8 cellular contexts compared by ENCODE assay signal in genomic region chr6:31952140-31952805, GRCh38. TPM values are rescaled to one million over a fixed set of nuclear protein-coding genes. Genes with fewer than 3 reads are reported as not detected.
DNase-seq lines count a peak whose midpoint lies in the region; ATAC-seq and TF ChIP-seq lines count a peak whose summit lies in the region.

No MANE protein-coding gene starts in this region.

- TF ChIP-seq POLR2A in sigmoid colon (IDR thresholded peaks at IDR 0.05) = no peak
- no peak for TF ChIP-seq POLR2A in lower leg skin (IDR thresholded peaks at IDR 0.05)

- no peak overlapping the region for H3K4me3 Mint-ChIP-seq in activated T-helper 2 cell treated with anti-CD3 and anti-CD28 coated beads, Interferon-gamma antibody, Interleukin-2, Interleukin-4, amounts not matched to agents 10 μg/mL and 5 μg/mL and 100 μg/mL, durations not matched to agents 14 hours and 24 hours and 36 hours (ENCODE audit: low read depth)

- intact Hi-C loops in right cardiac atrium (cut with DNase I) (loop anchor here (5.0 to 10.0 kb wide), 4 partner anchors 47 to 270 kb away; partner anchors contain the start of genes LY6G5C (in 3 of the 4), ZBTB12 (in 2 of the 4) and EHMT2 (in 1 of the 4)), sigmoid colon (cut with DNase I) (loop anchor here (5.0 to 10.0 kb wide), 3 partner anchors 117 to 407 kb away; partner anchors contain the start of genes ATP6V1G2, DDX39B, LY6G5C and NFKBIL1), lower leg skin (cut with DNase I; ENCODE audit: low total_unique reads) (no loop called here)
- intact Hi-C loops in activated T-helper 2 cell treated with anti-CD3 and anti-CD28 coated beads, Interferon-gamma antibody, Interleukin-2, Interleukin-4, amounts not matched to agents 10 μg/mL and 5 μg/mL and 100 μg/mL, durations not matched to agents 14 hours and 24 hours and 36 hours (cut with micrococcal nuclease) = loop anchor here (10.0 kb wide), 1 partner anchor 267 kb away; the partner anchor contains the start of gene LY6G5C

- H3K36me3 Mint-ChIP-seq in activated T-helper 2 cell treated with anti-CD3 and anti-CD28 coated beads, Interferon-gamma antibody, Interleukin-2, Interleukin-4, amounts not matched to agents 10 μg/mL and 5 μg/mL and 100 μg/mL, durations not matched to agents 14 hours and 24 hours and 36 hours (ENCODE audit: low read depth) = peaks cover 47% of the 10 kb centered on the region

- no peak for TF ChIP-seq EP300 in sigmoid colon (IDR thresholded peaks at IDR 0.05)

- peaks cover 5% of the 10 kb centered on the region for H3K4me1 Mint-ChIP-seq in activated T-helper 2 cell treated with anti-CD3 and anti-CD28 coated beads, Interferon-gamma antibody, Interleukin-2, Interleukin-4, amounts not matched to agents 10 μg/mL and 5 μg/mL and 100 μg/mL, durations not matched to agents 14 hours and 24 hours and 36 hours (ENCODE audit: low read depth)

- H3K9me3 Mint-ChIP-seq in activated T-helper 2 cell treated with anti-CD3 and anti-CD28 coated beads, Interferon-gamma antibody, Interleukin-2, Interleukin-4, amounts not matched to agents 10 μg/mL and 5 μg/mL and 100 μg/mL, durations not matched to agents 14 hours and 24 hours and 36 hours = no peaks in the 10 kb centered on the region

- H3K27me3 ChIP-seq in right cardiac atrium (ENCODE audit: control insufficient read depth, insufficient read depth) = no peaks in the 10 kb centered on the region
- H3K27me3 ChIP-seq in sigmoid colon = no peaks in the 10 kb centered on the region

- H3K27ac ChIP-seq in right cardiac atrium (ENCODE audit: low read length) = no peak overlapping the region
- H3K27ac ChIP-seq in sigmoid colon = peak overlapping the region in 3 of 4 donors; percentile 36 to 50 (median 47)

- H3K36me3 ChIP-seq in sigmoid colon = peaks cover 25 to 62% (median 42%) of the 10 kb centered on the region in 4 donors

- H3K9me3 ChIP-seq in right cardiac atrium (ENCODE audit: control insufficient read depth, low read length) (no peaks in the 10 kb centered on the region), sigmoid colon (no peaks in the 10 kb centered on the region)

- H3K27ac Mint-ChIP-seq in activated T-helper 2 cell treated with anti-CD3 and anti-CD28 coated beads, Interferon-gamma antibody, Interleukin-2, Interleukin-4, amounts not matched to agents 10 μg/mL and 5 μg/mL and 100 μg/mL, durations not matched to agents 14 hours and 24 hours and 36 hours = no peak overlapping the region

- DNase-seq in 8988T (peak; percentile 79), GM03348 (ENCODE audit: low spot score) (peak; percentile 84), NCI-H774 (lab: John Stamatoyannopoulos, UW) (peak; percentile 5), amniotic epithelial cell (ENCODE audit: low read depth) (peak; percentile 55), right cardiac atrium (peak; percentile 62 to 89 (median 85)), sigmoid colon (peak; percentile 76), lower leg skin (ENCODE audit: low spot score in 2 of 2) (no peak)
- DNase-seq in activated T-helper 2 cell treated with anti-CD3 and anti-CD28 coated beads, Interferon-gamma antibody, Interleukin-2, Interleukin-4, amounts not matched to agents 10 μg/mL and 5 μg/mL and 100 μg/mL, durations not matched to agents 14 hours and 24 hours and 36 hours (ENCODE audit: low spot score) = no peak

- TF ChIP-seq CTCF in sigmoid colon (IDR thresholded peaks at IDR 0.05) = peak; percentile 30 to 65 (median 62)
- TF ChIP-seq CTCF in lower leg skin (IDR thresholded peaks at IDR 0.05) = no peak

- 56% methylated on average over 5 of the region's 5 CpGs for WGBS in right cardiac atrium
- 40 to 63% methylated on average over 5 of the region's 5 CpGs for WGBS in sigmoid colon, 2 donors
- WGBS in lower leg skin, 2 donors = 50 to 54% methylated on average over 5 of the region's 5 CpGs

- no peaks in the 10 kb centered on the region for H3K4me1 ChIP-seq in right cardiac atrium (ENCODE audit: control insufficient read depth, insufficient read depth, low read length)
- peaks cover 0 to 4% (median under 1%) of the 10 kb centered on the region in 4 donors for H3K4me1 ChIP-seq in sigmoid colon

- no peak overlapping the region for H3K4me3 ChIP-seq in right cardiac atrium (ENCODE audit: low read length)
- no peak overlapping the region for H3K4me3 ChIP-seq in sigmoid colon
- no peak overlapping the region for H3K4me3 ChIP-seq in lower leg skin (ENCODE audit: low read depth, poor library complexity, severe bottlenecking)

- ATAC-seq in right cardiac atrium = peak; percentile 52 to 63

- no peaks in the 10 kb centered on the region for H3K27me3 Mint-ChIP-seq in activated T-helper 2 cell treated with anti-CD3 and anti-CD28 coated beads, Interferon-gamma antibody, Interleukin-2, Interleukin-4, amounts not matched to agents 10 μg/mL and 5 μg/mL and 100 μg/mL, durations not matched to agents 14 hours and 24 hours and 36 hours (ENCODE audit: low read depth)

RNA-seq across cellular contexts. Expression of gene CFB, which starts 6.4 kb away (rescaled TPM):
- total RNA-seq in right cardiac atrium (10 to 100 TPM; 14.2 to 34.2 (median 24.2) TPM), sigmoid colon (10 to 100 TPM; 14.3 to 40.0 (median 28.7) TPM), lower leg skin (10 to 100 TPM in 1 of 4 donors, 1 to 10 TPM in 3; 1.4 to 13.1 (median 4.5) TPM)
- polyA plus RNA-seq in right cardiac atrium (10.4 TPM), sigmoid colon (100 to 1,000 TPM in 1 of 3 donors, 1 to 10 TPM in 2; 3.6 to 118 (median 9.5) TPM)
- total RNA-seq in activated T-helper 2 cell treated with anti-CD3 and anti-CD28 coated beads, Interferon-gamma antibody, Interleukin-2, Interleukin-4, amounts not matched to agents 10 μg/mL and 5 μg/mL and 100 μg/mL, durations not matched to agents 14 hours and 24 hours and 36 hours = 0.16 TPM in 1 of 2 replicates, not detected in the other

RNA-seq across cellular contexts. Expression of gene NELFE, which starts 6.5 kb away (rescaled TPM):
- 10 to 100 TPM; 49.2 to 53.1 (median 50.9) TPM for total RNA-seq in right cardiac atrium
- polyA plus RNA-seq in right cardiac atrium = 45.8 TPM
- total RNA-seq in sigmoid colon = 10 to 100 TPM; 60.1 to 96.9 (median 75.8) TPM
- polyA plus RNA-seq in sigmoid colon = 10 to 100 TPM; 52.5 to 73.5 (median 58.9) TPM
- 10 to 100 TPM; 53.2 to 88.2 (median 83.4) TPM for total RNA-seq in lower leg skin
- 81.2 and 82.0 TPM in 2 replicates for total RNA-seq in activated T-helper 2 cell treated with anti-CD3 and anti-CD28 coated beads, Interferon-gamma antibody, Interleukin-2, Interleukin-4, amounts not matched to agents 10 μg/mL and 5 μg/mL and 100 μg/mL, durations not matched to agents 14 hours and 24 hours and 36 hours

RNA-seq across cellular contexts. Expression of gene SKIC2, which starts 6.7 kb away (rescaled TPM):
- total RNA-seq in right cardiac atrium (10 to 100 TPM; 36.5 to 43.1 (median 37.0) TPM), sigmoid colon (10 to 100 TPM; 22.1 to 73.4 (median 33.4) TPM), lower leg skin (10 to 100 TPM; 23.3 to 57.8 (median 32.3) TPM)
- polyA plus RNA-seq in right cardiac atrium (28.9 TPM), sigmoid colon (10 to 100 TPM; 25.0 to 68.2 (median 30.6) TPM)
- 93.7 and 99.5 TPM in 2 replicates for total RNA-seq in activated T-helper 2 cell treated with anti-CD3 and anti-CD28 coated beads, Interferon-gamma antibody, Interleukin-2, Interleukin-4, amounts not matched to agents 10 μg/mL and 5 μg/mL and 100 μg/mL, durations not matched to agents 14 hours and 24 hours and 36 hours

RNA-seq across cellular contexts. Expression of gene DXO, which starts 19.7 kb away (rescaled TPM):
- 10 to 100 TPM; 12.0 to 17.2 (median 16.1) TPM for total RNA-seq in right cardiac atrium
- polyA plus RNA-seq in right cardiac atrium = 16.9 TPM
- 10 to 100 TPM; 11.4 to 22.7 (median 18.3) TPM for total RNA-seq in sigmoid colon
- 10 to 100 TPM in 1 of 3 donors, 1 to 10 TPM in 2; 8.4 to 17.3 (median 9.9) TPM for polyA plus RNA-seq in sigmoid colon
- total RNA-seq in lower leg skin = 10 to 100 TPM; 14.6 to 19.9 (median 16.4) TPM
- total RNA-seq in activated T-helper 2 cell treated with anti-CD3 and anti-CD28 coated beads, Interferon-gamma antibody, Interleukin-2, Interleukin-4, amounts not matched to agents 10 μg/mL and 5 μg/mL and 100 μg/mL, durations not matched to agents 14 hours and 24 hours and 36 hours = 15.7 and 16.6 TPM in 2 replicates

RNA-seq across cellular contexts. Expression of gene C2, which starts 24.8 kb away (rescaled TPM):
- 10 to 100 TPM; 10.9 to 19.8 (median 12.0) TPM for total RNA-seq in right cardiac atrium
- 3.0 TPM for polyA plus RNA-seq in right cardiac atrium
- 10 to 100 TPM in 3 of 4 donors, 1 to 10 TPM in 1; 4.9 to 17.7 (median 13.6) TPM for total RNA-seq in sigmoid colon
- 10 to 100 TPM; 10.2 to 39.2 (median 23.1) TPM for polyA plus RNA-seq in sigmoid colon
- 1 to 10 TPM; 4.9 to 7.7 (median 6.7) TPM for total RNA-seq in lower leg skin
- 1.1 and 1.4 TPM in 2 replicates for total RNA-seq in activated T-helper 2 cell treated with anti-CD3 and anti-CD28 coated beads, Interferon-gamma antibody, Interleukin-2, Interleukin-4, amounts not matched to agents 10 μg/mL and 5 μg/mL and 100 μg/mL, durations not matched to agents 14 hours and 24 hours and 36 hours

Comparison
In these comparisons a context has a peak if more than half of its experiments do, and no peak if none do; other contexts are left out.
1. DNase-seq: peak in 8988T (single experiment), GM03348 (single experiment), NCI-H774 (single experiment), amniotic epithelial cell (single experiment), right cardiac atrium (3 of 3) and sigmoid colon (single experiment); none in lower leg skin (0 of 2) and activated T-helper 2 cell treated with anti-CD3 and anti-CD28 coated beads, Interferon-gamma antibody, Interleukin-2, Interleukin-4, amounts not matched to agents 10 μg/mL and 5 μg/mL and 100 μg/mL, durations not matched to agents 14 hours and 24 hours and 36 hours (single experiment).
2. CTCF ChIP-seq: peak in sigmoid colon (4 of 4); none in lower leg skin (0 of 3).